In the genomic region with DNA sequence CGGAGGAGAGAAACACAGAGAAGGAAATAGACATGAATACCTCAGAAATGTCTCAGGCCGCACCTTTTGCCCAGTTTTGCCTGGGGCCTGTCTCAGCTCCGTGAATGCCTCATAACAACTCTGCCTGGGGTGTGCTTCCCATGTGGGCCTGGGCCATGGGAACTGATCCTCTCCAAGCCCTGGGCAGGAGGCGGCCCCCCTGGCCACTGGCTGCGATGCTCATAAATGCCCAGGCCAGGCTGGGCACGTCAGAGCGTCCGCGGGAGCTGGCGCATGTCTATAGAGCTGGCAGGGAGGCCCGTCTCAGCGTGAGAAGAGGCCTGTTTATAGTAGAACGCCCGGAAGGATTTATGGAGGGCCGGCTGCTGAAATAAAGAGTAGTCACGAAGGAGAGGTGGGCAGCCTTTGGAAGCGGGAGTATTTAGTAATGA, we compare ENCODE assay signal across 2 cellular contexts.
TF ChIP-seq lines count a peak whose summit lies in the region.

No MANE protein-coding gene starts in this region.

TF ChIP-seq in GM23338, 12 proteins besides CTCF, POLR2A, EP300 and RAD21:
- TF ChIP-seq, protein P1, sequence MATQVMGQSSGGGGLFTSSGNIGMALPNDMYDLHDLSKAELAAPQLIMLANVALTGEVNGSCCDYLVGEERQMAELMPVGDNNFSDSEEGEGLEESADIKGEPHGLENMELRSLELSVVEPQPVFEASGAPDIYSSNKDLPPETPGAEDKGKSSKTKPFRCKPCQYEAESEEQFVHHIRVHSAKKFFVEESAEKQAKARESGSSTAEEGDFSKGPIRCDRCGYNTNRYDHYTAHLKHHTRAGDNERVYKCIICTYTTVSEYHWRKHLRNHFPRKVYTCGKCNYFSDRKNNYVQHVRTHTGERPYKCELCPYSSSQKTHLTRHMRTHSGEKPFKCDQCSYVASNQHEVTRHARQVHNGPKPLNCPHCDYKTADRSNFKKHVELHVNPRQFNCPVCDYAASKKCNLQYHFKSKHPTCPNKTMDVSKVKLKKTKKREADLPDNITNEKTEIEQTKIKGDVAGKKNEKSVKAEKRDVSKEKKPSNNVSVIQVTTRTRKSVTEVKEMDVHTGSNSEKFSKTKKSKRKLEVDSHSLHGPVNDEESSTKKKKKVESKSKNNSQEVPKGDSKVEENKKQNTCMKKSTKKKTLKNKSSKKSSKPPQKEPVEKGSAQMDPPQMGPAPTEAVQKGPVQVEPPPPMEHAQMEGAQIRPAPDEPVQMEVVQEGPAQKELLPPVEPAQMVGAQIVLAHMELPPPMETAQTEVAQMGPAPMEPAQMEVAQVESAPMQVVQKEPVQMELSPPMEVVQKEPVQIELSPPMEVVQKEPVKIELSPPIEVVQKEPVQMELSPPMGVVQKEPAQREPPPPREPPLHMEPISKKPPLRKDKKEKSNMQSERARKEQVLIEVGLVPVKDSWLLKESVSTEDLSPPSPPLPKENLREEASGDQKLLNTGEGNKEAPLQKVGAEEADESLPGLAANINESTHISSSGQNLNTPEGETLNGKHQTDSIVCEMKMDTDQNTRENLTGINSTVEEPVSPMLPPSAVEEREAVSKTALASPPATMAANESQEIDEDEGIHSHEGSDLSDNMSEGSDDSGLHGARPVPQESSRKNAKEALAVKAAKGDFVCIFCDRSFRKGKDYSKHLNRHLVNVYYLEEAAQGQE (IDR thresholded peaks at IDR 0.05; ENCODE audit: unreplicated experiment), result no peak
- no peak for TF ChIP-seq NANOG (IDR thresholded peaks at IDR 0.05; ENCODE audit: borderline replicate concordance)
- TF ChIP-seq ZNF114 (CRISPR knock-in tag; IDR thresholded peaks at IDR 0.05), result no peak
- TF ChIP-seq CREB1 (CRISPR knock-in tag; IDR thresholded peaks at IDR 0.05; ENCODE audit: low read depth), result no peak
- TF ChIP-seq POLR2AphosphoS5 (IDR thresholded peaks at IDR 0.05; ENCODE audit: low read depth), result no peak
- TF ChIP-seq, protein P2, sequence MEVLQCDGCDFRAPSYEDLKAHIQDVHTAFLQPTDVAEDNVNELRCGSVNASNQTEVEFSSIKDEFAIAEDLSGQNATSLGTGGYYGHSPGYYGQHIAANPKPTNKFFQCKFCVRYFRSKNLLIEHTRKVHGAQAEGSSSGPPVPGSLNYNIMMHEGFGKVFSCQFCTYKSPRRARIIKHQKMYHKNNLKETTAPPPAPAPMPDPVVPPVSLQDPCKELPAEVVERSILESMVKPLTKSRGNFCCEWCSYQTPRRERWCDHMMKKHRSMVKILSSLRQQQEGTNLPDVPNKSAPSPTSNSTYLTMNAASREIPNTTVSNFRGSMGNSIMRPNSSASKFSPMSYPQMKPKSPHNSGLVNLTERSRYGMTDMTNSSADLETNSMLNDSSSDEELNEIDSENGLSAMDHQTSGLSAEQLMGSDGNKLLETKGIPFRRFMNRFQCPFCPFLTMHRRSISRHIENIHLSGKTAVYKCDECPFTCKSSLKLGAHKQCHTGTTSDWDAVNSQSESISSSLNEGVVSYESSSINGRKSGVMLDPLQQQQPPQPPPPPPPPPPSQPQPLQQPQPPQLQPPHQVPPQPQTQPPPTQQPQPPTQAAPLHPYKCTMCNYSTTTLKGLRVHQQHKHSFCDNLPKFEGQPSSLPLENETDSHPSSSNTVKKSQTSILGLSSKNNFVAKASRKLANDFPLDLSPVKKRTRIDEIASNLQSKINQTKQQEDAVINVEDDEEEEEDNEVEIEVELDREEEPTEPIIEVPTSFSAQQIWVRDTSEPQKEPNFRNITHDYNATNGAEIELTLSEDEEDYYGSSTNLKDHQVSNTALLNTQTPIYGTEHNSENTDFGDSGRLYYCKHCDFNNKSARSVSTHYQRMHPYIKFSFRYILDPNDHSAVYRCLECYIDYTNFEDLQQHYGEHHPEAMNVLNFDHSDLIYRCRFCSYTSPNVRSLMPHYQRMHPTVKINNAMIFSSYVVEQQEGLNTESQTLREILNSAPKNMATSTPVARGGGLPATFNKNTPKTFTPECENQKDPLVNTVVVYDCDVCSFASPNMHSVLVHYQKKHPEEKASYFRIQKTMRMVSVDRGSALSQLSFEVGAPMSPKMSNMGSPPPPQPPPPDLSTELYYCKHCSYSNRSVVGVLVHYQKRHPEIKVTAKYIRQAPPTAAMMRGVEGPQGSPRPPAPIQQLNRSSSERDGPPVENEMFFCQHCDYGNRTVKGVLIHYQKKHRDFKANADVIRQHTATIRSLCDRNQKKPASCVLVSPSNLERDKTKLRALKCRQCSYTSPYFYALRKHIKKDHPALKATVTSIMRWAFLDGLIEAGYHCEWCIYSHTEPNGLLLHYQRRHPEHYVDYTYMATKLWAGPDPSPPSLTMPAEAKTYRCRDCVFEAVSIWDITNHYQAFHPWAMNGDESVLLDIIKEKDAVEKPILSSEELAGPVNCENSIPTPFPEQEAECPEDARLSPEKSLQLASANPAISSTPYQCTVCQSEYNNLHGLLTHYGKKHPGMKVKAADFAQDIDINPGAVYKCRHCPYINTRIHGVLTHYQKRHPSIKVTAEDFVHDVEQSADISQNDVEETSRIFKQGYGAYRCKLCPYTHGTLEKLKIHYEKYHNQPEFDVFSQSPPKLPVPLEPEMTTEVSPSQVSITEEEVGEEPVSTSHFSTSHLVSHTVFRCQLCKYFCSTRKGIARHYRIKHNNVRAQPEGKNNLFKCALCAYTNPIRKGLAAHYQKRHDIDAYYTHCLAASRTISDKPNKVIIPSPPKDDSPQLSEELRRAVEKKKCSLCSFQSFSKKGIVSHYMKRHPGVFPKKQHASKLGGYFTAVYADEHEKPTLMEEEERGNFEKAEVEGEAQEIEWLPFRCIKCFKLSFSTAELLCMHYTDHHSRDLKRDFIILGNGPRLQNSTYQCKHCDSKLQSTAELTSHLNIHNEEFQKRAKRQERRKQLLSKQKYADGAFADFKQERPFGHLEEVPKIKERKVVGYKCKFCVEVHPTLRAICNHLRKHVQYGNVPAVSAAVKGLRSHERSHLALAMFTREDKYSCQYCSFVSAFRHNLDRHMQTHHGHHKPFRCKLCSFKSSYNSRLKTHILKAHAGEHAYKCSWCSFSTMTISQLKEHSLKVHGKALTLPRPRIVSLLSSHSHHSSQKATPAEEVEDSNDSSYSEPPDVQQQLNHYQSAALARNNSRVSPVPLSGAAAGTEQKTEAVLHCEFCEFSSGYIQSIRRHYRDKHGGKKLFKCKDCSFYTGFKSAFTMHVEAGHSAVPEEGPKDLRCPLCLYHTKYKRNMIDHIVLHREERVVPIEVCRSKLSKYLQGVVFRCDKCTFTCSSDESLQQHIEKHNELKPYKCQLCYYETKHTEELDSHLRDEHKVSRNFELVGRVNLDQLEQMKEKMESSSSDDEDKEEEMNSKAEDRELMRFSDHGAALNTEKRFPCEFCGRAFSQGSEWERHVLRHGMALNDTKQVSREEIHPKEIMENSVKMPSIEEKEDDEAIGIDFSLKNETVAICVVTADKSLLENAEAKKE (CRISPR knock-in tag; IDR thresholded peaks at IDR 0.05), result no peak
- TF ChIP-seq, protein P3, sequence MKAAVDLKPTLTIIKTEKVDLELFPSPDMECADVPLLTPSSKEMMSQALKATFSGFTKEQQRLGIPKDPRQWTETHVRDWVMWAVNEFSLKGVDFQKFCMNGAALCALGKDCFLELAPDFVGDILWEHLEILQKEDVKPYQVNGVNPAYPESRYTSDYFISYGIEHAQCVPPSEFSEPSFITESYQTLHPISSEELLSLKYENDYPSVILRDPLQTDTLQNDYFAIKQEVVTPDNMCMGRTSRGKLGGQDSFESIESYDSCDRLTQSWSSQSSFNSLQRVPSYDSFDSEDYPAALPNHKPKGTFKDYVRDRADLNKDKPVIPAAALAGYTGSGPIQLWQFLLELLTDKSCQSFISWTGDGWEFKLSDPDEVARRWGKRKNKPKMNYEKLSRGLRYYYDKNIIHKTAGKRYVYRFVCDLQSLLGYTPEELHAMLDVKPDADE (IDR thresholded peaks at IDR 0.05), result no peak
TF ChIP-seq in GM23338: peak in this region for 0.

TF ChIP-seq in HepG2, 621 proteins besides CTCF, POLR2A, EP300 and RAD21:
- TF ChIP-seq YEATS2 (CRISPR knock-in tag; IDR thresholded peaks at IDR 0.05; ENCODE audit: borderline replicate concordance) (no peak), STAG1 (CRISPR knock-in tag; IDR thresholded peaks at IDR 0.05) (no peak), ZNF672 (CRISPR knock-in tag; IDR thresholded peaks at IDR 0.05) (no peak), ZSCAN25 (CRISPR knock-in tag; IDR thresholded peaks at IDR 0.05) (no peak), CENPX (CRISPR knock-in tag; IDR thresholded peaks at IDR 0.05) (no peak), MAFG (CRISPR knock-in tag; IDR thresholded peaks at IDR 0.05) (no peak), ZNF367 (CRISPR knock-in tag; IDR thresholded peaks at IDR 0.05; ENCODE audit: borderline replicate concordance) (no peak), PPARG (CRISPR knock-in tag; conservative IDR thresholded peaks at IDR 0.05) (no peak)
- TF ChIP-seq, protein P4, sequence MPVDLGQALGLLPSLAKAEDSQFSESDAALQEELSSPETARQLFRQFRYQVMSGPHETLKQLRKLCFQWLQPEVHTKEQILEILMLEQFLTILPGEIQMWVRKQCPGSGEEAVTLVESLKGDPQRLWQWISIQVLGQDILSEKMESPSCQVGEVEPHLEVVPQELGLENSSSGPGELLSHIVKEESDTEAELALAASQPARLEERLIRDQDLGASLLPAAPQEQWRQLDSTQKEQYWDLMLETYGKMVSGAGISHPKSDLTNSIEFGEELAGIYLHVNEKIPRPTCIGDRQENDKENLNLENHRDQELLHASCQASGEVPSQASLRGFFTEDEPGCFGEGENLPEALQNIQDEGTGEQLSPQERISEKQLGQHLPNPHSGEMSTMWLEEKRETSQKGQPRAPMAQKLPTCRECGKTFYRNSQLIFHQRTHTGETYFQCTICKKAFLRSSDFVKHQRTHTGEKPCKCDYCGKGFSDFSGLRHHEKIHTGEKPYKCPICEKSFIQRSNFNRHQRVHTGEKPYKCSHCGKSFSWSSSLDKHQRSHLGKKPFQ (CRISPR knock-in tag; IDR thresholded peaks at IDR 0.05; ENCODE audit: insufficient replicate concordance), result no peak
- TF ChIP-seq, protein P5, sequence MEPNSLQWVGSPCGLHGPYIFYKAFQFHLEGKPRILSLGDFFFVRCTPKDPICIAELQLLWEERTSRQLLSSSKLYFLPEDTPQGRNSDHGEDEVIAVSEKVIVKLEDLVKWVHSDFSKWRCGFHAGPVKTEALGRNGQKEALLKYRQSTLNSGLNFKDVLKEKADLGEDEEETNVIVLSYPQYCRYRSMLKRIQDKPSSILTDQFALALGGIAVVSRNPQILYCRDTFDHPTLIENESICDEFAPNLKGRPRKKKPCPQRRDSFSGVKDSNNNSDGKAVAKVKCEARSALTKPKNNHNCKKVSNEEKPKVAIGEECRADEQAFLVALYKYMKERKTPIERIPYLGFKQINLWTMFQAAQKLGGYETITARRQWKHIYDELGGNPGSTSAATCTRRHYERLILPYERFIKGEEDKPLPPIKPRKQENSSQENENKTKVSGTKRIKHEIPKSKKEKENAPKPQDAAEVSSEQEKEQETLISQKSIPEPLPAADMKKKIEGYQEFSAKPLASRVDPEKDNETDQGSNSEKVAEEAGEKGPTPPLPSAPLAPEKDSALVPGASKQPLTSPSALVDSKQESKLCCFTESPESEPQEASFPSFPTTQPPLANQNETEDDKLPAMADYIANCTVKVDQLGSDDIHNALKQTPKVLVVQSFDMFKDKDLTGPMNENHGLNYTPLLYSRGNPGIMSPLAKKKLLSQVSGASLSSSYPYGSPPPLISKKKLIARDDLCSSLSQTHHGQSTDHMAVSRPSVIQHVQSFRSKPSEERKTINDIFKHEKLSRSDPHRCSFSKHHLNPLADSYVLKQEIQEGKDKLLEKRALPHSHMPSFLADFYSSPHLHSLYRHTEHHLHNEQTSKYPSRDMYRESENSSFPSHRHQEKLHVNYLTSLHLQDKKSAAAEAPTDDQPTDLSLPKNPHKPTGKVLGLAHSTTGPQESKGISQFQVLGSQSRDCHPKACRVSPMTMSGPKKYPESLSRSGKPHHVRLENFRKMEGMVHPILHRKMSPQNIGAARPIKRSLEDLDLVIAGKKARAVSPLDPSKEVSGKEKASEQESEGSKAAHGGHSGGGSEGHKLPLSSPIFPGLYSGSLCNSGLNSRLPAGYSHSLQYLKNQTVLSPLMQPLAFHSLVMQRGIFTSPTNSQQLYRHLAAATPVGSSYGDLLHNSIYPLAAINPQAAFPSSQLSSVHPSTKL (CRISPR knock-in tag; IDR thresholded peaks at IDR 0.05), result no peak
